ENCODE assay signal across 1 cellular context in genomic region chr2:238685327-238685709, GRCh38.
TF ChIP-seq lines count a peak whose summit lies in the region.

No MANE protein-coding gene starts in this region.

TF ChIP-seq in IMR-90, 13 proteins besides CTCF, POLR2A, EP300 and RAD21:
- TF ChIP-seq SMC3 (IDR thresholded peaks at IDR 0.05; ENCODE audit: low read depth, low read length) (no peak), BHLHE40 (IDR thresholded peaks at IDR 0.05; ENCODE audit: low read depth, low read length) (no peak), CHD1 (IDR thresholded peaks at IDR 0.05; ENCODE audit: low read depth, low read length) (no peak), RFX5 (IDR thresholded peaks at IDR 0.05; ENCODE audit: low read depth, low read length) (no peak), RCOR1 (IDR thresholded peaks at IDR 0.05; ENCODE audit: insufficient replicate concordance, low read length) (no peak), NFE2L2 (IDR thresholded peaks at IDR 0.05; ENCODE audit: low read depth, low read length) (no peak), MAFK (IDR thresholded peaks at IDR 0.05; ENCODE audit: low read depth, low read length) (no peak), FOS (IDR thresholded peaks at IDR 0.05; ENCODE audit: low read depth, low read length) (no peak), CEBPB (IDR thresholded peaks at IDR 0.05; ENCODE audit: low read depth, low read length) (no peak), USF2 (IDR thresholded peaks at IDR 0.05; ENCODE audit: low read depth, low read length) (no peak), MAZ (IDR thresholded peaks at IDR 0.05; ENCODE audit: borderline replicate concordance, low read depth, low read length) (no peak)
